In genomic region chr11:10808553-10809372, GRCh38 we compare ENCODE assay signal across 8 cellular contexts. TPM values are rescaled to one million over a fixed set of nuclear protein-coding genes. Genes with fewer than 3 reads are reported as not detected.
DNase-seq lines count a peak whose midpoint lies in the region; ATAC-seq and TF ChIP-seq lines count a peak whose summit lies in the region.

TSS of gene EIF4G2 (minus strand) at chr11:10808926.

- H3K4me3 Mint-ChIP-seq in H9: peak within 1 kb of the TSS; percentile 94 to 97
- peak within 1 kb of the TSS; percentile 95 for H3K4me3 Mint-ChIP-seq in nephron progenitor cell
- H3K4me3 Mint-ChIP-seq in stimulated activated naive CD8-positive, alpha-beta T cell treated with anti-CD3 and anti-CD28 coated beads, Interleukin-15, amount 100 ng/mL, for 72 hours: peak within 1 kb of the TSS; percentile 95 to 96

- H3K9me3 ChIP-seq in H9 (ENCODE audit: control insufficient read depth, low read depth, low read length) (no peaks in the 10 kb centered on the region), MG63 (no peaks in the 10 kb centered on the region)

- WGBS in H9 (ENCODE audit: extremely low coverage, insufficient read length, low lambda C conversion rate): no CpG with 5 or more reads among the region's 65 CpGs

- H3K14ac ChIP-seq in H9 (ENCODE audit: insufficient read depth, low read length): peak within 1 kb of the TSS; percentile 95

- TF ChIP-seq CTCF in H9 (conservative IDR thresholded peaks at IDR 0.05) (no peak), fibroblast of the aortic adventitia (IDR thresholded peaks at IDR 0.05; ENCODE audit: insufficient read depth, low read length) (no peak), nephron progenitor cell (IDR thresholded peaks at IDR 0.05) (no peak)

- H3K23ac ChIP-seq in H9 (ENCODE audit: insufficient read length, low read depth, low read length): no peak within 1 kb of the TSS

- peak within 1 kb of the TSS; percentile 99 for H3K9ac ChIP-seq in H9 (ENCODE audit: extremely low read depth, insufficient read length, low read length)

- H3K4me3 ChIP-seq in MG63 (peak within 1 kb of the TSS; percentile 89), fibroblast of the aortic adventitia (ENCODE audit: low read depth, low read length) (peak within 1 kb of the TSS; percentile 91)

- H3K27ac ChIP-seq in H9 (ENCODE audit: insufficient read length, low read depth, low read length): peak within 1 kb of the TSS; percentile 79

- no peak within 1 kb of the TSS for H3T11ph ChIP-seq in H9 (ENCODE audit: low read length)

- H3K27me3 ChIP-seq in H9 (ENCODE audit: insufficient read depth, low read length) (no peaks in the 10 kb centered on the region), MG63 (no peaks in the 10 kb centered on the region)

- H2BK12ac ChIP-seq in H9 (ENCODE audit: insufficient read length, low read depth, low read length): no peak within 1 kb of the TSS

- peak within 1 kb of the TSS; percentile 94 for H2BK5ac ChIP-seq in H9 (ENCODE audit: insufficient read length, low read length)

- H4K8ac ChIP-seq in H9 (replicated peaks; ENCODE audit: insufficient read length, low read depth, low read length): no peak within 1 kb of the TSS

- H3K56ac ChIP-seq in H9 (ENCODE audit: insufficient read length, low read depth, low read length): peak within 1 kb of the TSS; percentile 71

- H2BK20ac ChIP-seq in H9 (ENCODE audit: low read depth, low read length, poor library complexity, severe bottlenecking): no peak within 1 kb of the TSS

- H2BK120ac ChIP-seq in H9 (ENCODE audit: low read depth, low read length, poor library complexity, severe bottlenecking): no peak within 1 kb of the TSS

- H3K36me3 ChIP-seq in MG63: peaks cover 46% of the 10 kb centered on the region

- H3K27ac Mint-ChIP-seq in H9: peak within 1 kb of the TSS; percentile 99 to 100 (median 99)
- H3K27ac Mint-ChIP-seq in nephron progenitor cell: peak within 1 kb of the TSS; percentile 100
- H3K27ac Mint-ChIP-seq in stimulated activated naive CD8-positive, alpha-beta T cell treated with anti-CD3 and anti-CD28 coated beads, Interleukin-15, amount 100 ng/mL, for 72 hours: peak within 1 kb of the TSS; percentile 99 to 100

- H3K9me3 Mint-ChIP-seq in H9 (peaks cover 0 to 4% of the 10 kb centered on the region in 2 experiments; a peak in 2 of 5 replicates), nephron progenitor cell (no peaks in the 10 kb centered on the region)
- H3K9me3 Mint-ChIP-seq in stimulated activated naive CD8-positive, alpha-beta T cell treated with anti-CD3 and anti-CD28 coated beads, Interleukin-15, amount 100 ng/mL, for 72 hours: no peaks in the 10 kb centered on the region

- H2BK15ac ChIP-seq in H9 (ENCODE audit: low read depth, low read length): no peak within 1 kb of the TSS

- no peaks in the 10 kb centered on the region for H3K79me1 ChIP-seq in H9 (ENCODE audit: insufficient read depth, low read depth, low read length, poor library complexity, severe bottlenecking)

- H3K23me2 ChIP-seq in H9 (ENCODE audit: insufficient read length, low read depth, low read length, poor library complexity, severe bottlenecking): no peaks in the 10 kb centered on the region

- H2AFZ ChIP-seq in H9 (ENCODE audit: low read length): no peak within 1 kb of the TSS

- peak within 1 kb of the TSS; percentile 37 for H3K4me2 ChIP-seq in H9 (ENCODE audit: insufficient read depth, insufficient read length, low read length)

- no peak within 1 kb of the TSS for H2AK5ac ChIP-seq in H9 (ENCODE audit: insufficient read length, low read length)

- peak within 1 kb of the TSS; percentile 96 for H3K18ac ChIP-seq in H9 (ENCODE audit: insufficient read length, low read depth, low read length)

- H3K27me3 Mint-ChIP-seq in H9 (ENCODE audit: low read depth): no peaks in the 10 kb centered on the region
- peaks cover 12% of the 10 kb centered on the region for H3K27me3 Mint-ChIP-seq in nephron progenitor cell (ENCODE audit: low read depth, poor library complexity)
- H3K27me3 Mint-ChIP-seq in stimulated activated naive CD8-positive, alpha-beta T cell treated with anti-CD3 and anti-CD28 coated beads, Interleukin-15, amount 100 ng/mL, for 72 hours: peaks cover 14% of the 10 kb centered on the region

- peaks cover 22 to 33% of the 10 kb centered on the region in 2 experiments for H3K4me1 Mint-ChIP-seq in H9
- H3K4me1 Mint-ChIP-seq in nephron progenitor cell: peaks cover 57% of the 10 kb centered on the region
- peaks cover 61% of the 10 kb centered on the region for H3K4me1 Mint-ChIP-seq in stimulated activated naive CD8-positive, alpha-beta T cell treated with anti-CD3 and anti-CD28 coated beads, Interleukin-15, amount 100 ng/mL, for 72 hours

- DNase-seq in ELR (ENCODE audit: low read depth): peak; percentile 98
- DNase-seq in H9: peak; percentile 99
- DNase-seq in MG63: peak; percentile 99
- peak; percentile 75 for DNase-seq in SHP77 treated with DMSO at 0.1 percent for 48 hours (lab: John Stamatoyannopoulos, UW)
- DNase-seq in activated effector memory CD4-positive, alpha-beta T cell treated with anti-CD3 and anti-CD28 coated beads, Interleukin-2, amount 50 U/mL, for 16 hours: peak; percentile 100
- peak; percentile 98 for DNase-seq in fibroblast of the aortic adventitia (ENCODE audit: low read depth)
- DNase-seq in nephron progenitor cell: peak; percentile 95
- peak; percentile 99 for DNase-seq in stimulated activated naive CD8-positive, alpha-beta T cell treated with anti-CD3 and anti-CD28 coated beads, Interleukin-15, amount 100 ng/mL, for 72 hours

- peaks cover 36 to 47% (median 45%) of the 10 kb centered on the region in 3 experiments for H3K36me3 Mint-ChIP-seq in H9 (ENCODE audit: insufficient read depth in 1 of 3, low read depth in 3 of 3)
- peaks cover 40% of the 10 kb centered on the region for H3K36me3 Mint-ChIP-seq in nephron progenitor cell (ENCODE audit: low read depth)

- peak within 1 kb of the TSS; percentile 99 for H4K91ac ChIP-seq in H9 (ENCODE audit: insufficient read length, low read depth, low read length)

- H3K4ac ChIP-seq in H9 (ENCODE audit: low read depth, low read length): peak within 1 kb of the TSS; percentile 42

- no peaks in the 10 kb centered on the region for H3K4me1 ChIP-seq in H9 (ENCODE audit: insufficient read depth, low read length)

- H4K5ac ChIP-seq in H9 (ENCODE audit: insufficient read length, low read depth, low read length): peak within 1 kb of the TSS; percentile 96

- peaks cover 14% of the 10 kb centered on the region; the same call in 1 of the 2 replicates for H3K79me2 ChIP-seq in H9 (ENCODE audit: insufficient read depth, low read length)

- no peaks in the 10 kb centered on the region for H4K20me1 ChIP-seq in H9 (ENCODE audit: control insufficient read depth, insufficient read depth, insufficient read length)

- peak; percentile 94 for ATAC-seq in stimulated activated naive CD8-positive, alpha-beta T cell treated with anti-CD3 and anti-CD28 coated beads, Interleukin-15, amount 100 ng/mL, for 72 hours

RNA-seq across cellular contexts. Expression of gene EIF4G2, which starts in this region (rescaled TPM):
- total RNA-seq in H9 (2021) (1,013 and 1,056 TPM in 2 replicates), fibroblast of the aortic adventitia (ENCODE audit: low replicate concordance) (647 and 1,086 TPM in 2 replicates)
- total RNA-seq in MG63 (2014; rRNA removed; shearing (Covaris generic); ENCODE audit: low replicate concordance): 831 and 1,059 TPM in 2 replicates

Comparison
In these comparisons a context has a peak if more than half of its experiments do, and no peak if none do; other contexts are left out.
1. Peak in every context shown above with its lines: DNase-seq, ATAC-seq, H3K4me3 ChIP-seq and H3K27ac ChIP-seq.